13 cellular contexts compared by ENCODE assay signal in the genomic region with DNA sequence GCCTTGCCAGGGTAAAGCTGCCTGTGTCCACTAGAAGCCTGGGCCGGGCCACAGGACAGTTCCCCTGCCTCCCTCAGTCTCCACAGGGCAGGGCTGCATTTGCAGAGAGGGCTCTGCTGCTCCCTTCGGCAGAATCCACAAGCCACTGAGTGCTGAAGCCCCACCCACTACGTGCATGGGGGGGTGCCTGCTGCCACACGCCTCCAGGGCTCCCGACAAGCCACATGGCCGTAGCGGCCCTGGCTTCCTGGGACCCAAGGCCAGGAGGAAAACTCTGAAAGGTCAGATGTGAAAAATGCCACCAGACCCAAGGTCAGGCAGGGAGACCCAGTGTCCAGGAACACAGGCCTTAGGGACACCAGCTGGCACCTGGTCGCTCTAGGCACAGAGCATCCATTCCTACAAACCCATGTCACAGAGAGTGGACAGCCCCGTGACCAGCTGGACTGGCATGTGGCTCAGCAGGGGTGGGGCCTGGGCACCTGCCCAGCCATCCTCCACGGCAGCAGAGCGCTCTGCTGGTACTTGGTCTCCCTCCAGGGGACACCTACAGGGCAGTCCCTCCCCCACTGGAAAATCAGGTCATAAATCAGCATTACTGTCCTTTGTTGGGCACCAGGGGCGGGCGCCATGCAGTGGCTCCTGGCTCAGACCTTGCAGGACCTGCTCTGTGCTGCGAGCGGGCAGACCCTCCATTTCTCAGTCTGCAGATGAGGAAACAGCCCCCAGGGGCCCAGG. TPM values are rescaled to one million over a fixed set of nuclear protein-coding genes. Genes with fewer than 3 reads are reported as not detected.
DNase-seq lines count a peak whose midpoint lies in the region; ATAC-seq, FAIRE-seq and TF ChIP-seq lines count a peak whose summit lies in the region.
"Had no signal": no experiment of that assay in that cellular context is flagged by ENCODE, and none has a peak within 500 bp of the region (broad histone marks: within the 10 kb centered on the region; RNA-seq: fewer than 3 reads in every experiment).

No MANE protein-coding gene starts in this region.

- TF ChIP-seq POLR2A in HepG2 (IDR thresholded peaks at IDR 0.05; ENCODE audit: insufficient read depth in 1 of 2, low read depth in 2 of 2, low read length in 2 of 2) (no peak), transverse colon (IDR thresholded peaks at IDR 0.05) (no peak)

- peak overlapping the region; percentile 89 for H3K27ac ChIP-seq in WERI-Rb-1
- peak overlapping the region; percentile 4 for H3K27ac ChIP-seq in HepG2 (ENCODE audit: extremely low read length, insufficient read depth, low read length)
- peak overlapping the region; percentile 67 to 86 (median 82) for H3K27ac ChIP-seq in transverse colon

- in situ Hi-C loops in HepG2 (cut with HindIII; ENCODE audit: extremely low pct_ligation_motif_present, low pct_unique_long_range_greater_than_20kb) (no loop called here), transverse colon (cut with MboI; ENCODE audit: low pct_ligation_motif_present in 1 of 4, low pct_unique_long_range_greater_than_20kb in 1 of 4, low sequenced_read_pairs in 3 of 4) (no loop called here)

- DNase-seq in NCI-H1092 treated with DMSO at 0.1 percent for 48 hours (lab: John Stamatoyannopoulos, UW) (peak; percentile 64), NCI-H1092 (lab: John Stamatoyannopoulos, UW) (no peak), WERI-Rb-1 (peak; percentile 86), HepG2 (ENCODE audit: low spot score) (no peak), transverse colon (no peak), RKO (ENCODE audit: low spot score) (no peak), kidney glomerular epithelial cell (lab: John Stamatoyannopoulos, UW) (no peak), AG08396 (ENCODE audit: low spot score) (no peak)
- DNase-seq: activated naive CD8-positive, alpha-beta T cell treated with anti-CD3 and anti-CD28 coated beads, Interleukin-2, amount 10 ng/mL, durations not matched to agents 7 days and 5 days; mesendoderm; NCI-H2227 treated with DMSO at 0.1 percent for 48 hours had no signal

- no peak overlapping the region for H3K9ac ChIP-seq in HepG2 (ENCODE audit: insufficient read depth, low read depth, low read length)

- no peaks in the 10 kb centered on the region for H3K9me3 ChIP-seq in WERI-Rb-1 (ENCODE audit: severe bottlenecking)
- no peaks in the 10 kb centered on the region for H3K9me3 ChIP-seq in HepG2 (ENCODE audit: low read length)
- no peaks in the 10 kb centered on the region for H3K9me3 ChIP-seq in transverse colon

- H2AFZ ChIP-seq in HepG2 (ENCODE audit: low read length): no peak overlapping the region

- TF ChIP-seq CTCF in WERI-Rb-1 (IDR thresholded peaks at IDR 0.05; ENCODE audit: low read depth, low read length) (peak; percentile 23; the same call in 1 of the 2 replicates), HepG2 (CRISPR knock-in tag; IDR thresholded peaks at IDR 0.05) (no peak), transverse colon (IDR thresholded peaks at IDR 0.05) (no peak)

- peaks cover 12% of the 10 kb centered on the region for H4K20me1 ChIP-seq in HepG2 (ENCODE audit: insufficient read depth, low read length)

- FAIRE-seq in HepG2 (lab: Jason Lieb, UNC): no peak
- FAIRE-seq: A204.1 had no signal

- H3K27me3 ChIP-seq in WERI-Rb-1 (ENCODE audit: insufficient read depth, low read depth, severe bottlenecking): no peaks in the 10 kb centered on the region
- no peaks in the 10 kb centered on the region for H3K27me3 ChIP-seq in HepG2 (ENCODE audit: control insufficient read depth in 1 of 2, insufficient read depth in 2 of 2, low read length in 2 of 2)
- no peaks in the 10 kb centered on the region for H3K27me3 ChIP-seq in transverse colon

- H3K36me3 ChIP-seq in WERI-Rb-1 (peaks cover 14% of the 10 kb centered on the region; the same call in 1 of the 2 replicates), HepG2 (replicated peaks in 1 of 2; ENCODE audit: control insufficient read depth in 1 of 2, insufficient read depth in 2 of 2, low read length in 2 of 2) (peaks cover 0 to 3% of the 10 kb centered on the region in 2 experiments; a peak in 2 of 5 replicates), transverse colon (no peaks in the 10 kb centered on the region)

- intact Hi-C loops in HepG2 (cut with micrococcal nuclease; ENCODE audit: unreplicated experiment): loop anchor here (5.0 kb wide), 1 partner anchor 66 kb away; no protein-coding TSS in a partner anchor
- intact Hi-C loops in transverse colon (cut with DNase I; ENCODE audit: low total_unique reads): loop anchor here (1.0 kb wide), 1 partner anchor 43 kb away; no protein-coding TSS in a partner anchor

- H3K4me3 ChIP-seq in WERI-Rb-1 (ENCODE audit: low read depth, low read length) (peak overlapping the region; percentile 18), HepG2 (replicated peaks in 1 of 3; ENCODE audit: insufficient read depth in 1 of 3, low read depth in 2 of 3, low read length in 3 of 3) (no peak overlapping the region), transverse colon (no peak overlapping the region)

- TF ChIP-seq RAD21 in HepG2 (CRISPR knock-in tag; IDR thresholded peaks at IDR 0.05): no peak

- CTCF ChIA-PET in HepG2 (lab: Yijun Ruan, JAX; ENCODE audit: low intra/inter-chr PET ratio, low total read pairs): no interaction called here

- no peak overlapping the region for H3K4me2 ChIP-seq in HepG2 (ENCODE audit: low read depth, low read length)

- WGBS in HepG2 (ENCODE audit: low lambda C conversion rate): 90% methylated on average over 8 of the region's 15 CpGs
- WGBS in transverse colon (ENCODE audit: low coverage in 1 of 2), 2 donors: 50 to 100% methylated on average over 1 to 14 of the region's 15 CpGs

- POLR2A ChIA-PET in HepG2 (lab: Yijun Ruan, JAX): no interaction called here

- TF ChIP-seq EP300 in HepG2 (IDR thresholded peaks at IDR 0.05; ENCODE audit: low read depth in 2 of 2, low read length in 2 of 2): no peak
- TF ChIP-seq EP300 in HepG2 (CRISPR knock-in tag; IDR thresholded peaks at IDR 0.05; ENCODE audit: borderline replicate concordance): no peak
- no peak for TF ChIP-seq EP300 in transverse colon (IDR thresholded peaks at IDR 0.05; ENCODE audit: low read depth)

- peaks cover 94% of the 10 kb centered on the region for H3K79me2 ChIP-seq in HepG2 (ENCODE audit: insufficient read depth, low read length)

- BruUV-seq in HepG2 (replicated peaks; lab: Mats Ljungman, UMichigan): no TSS peak

- H3K4me1 ChIP-seq in HepG2 (ENCODE audit: insufficient read depth, low read length) (peaks cover 90% of the 10 kb centered on the region), transverse colon (peaks cover 34 to 60% (median 55%) of the 10 kb centered on the region in 4 donors)

- ATAC-seq in HepG2: no peak
- ATAC-seq: sciatic nerve had no signal

TF ChIP-seq in HepG2, 621 proteins besides CTCF, POLR2A, EP300 and RAD21 (continues in another document):
- TF ChIP-seq SAP130 (CRISPR knock-in tag; IDR thresholded peaks at IDR 0.05; ENCODE audit: low read depth) (no peak), THAP8 (CRISPR knock-in tag; IDR thresholded peaks at IDR 0.05; ENCODE audit: borderline replicate concordance) (no peak), AGO2 (optimal IDR thresholded peaks at IDR 0.05; ENCODE audit: low read depth, low read length) (peak; percentile 34), HNRNPH1 (optimal IDR thresholded peaks at IDR 0.05; ENCODE audit: low read depth, low read length) (no peak)
- TF ChIP-seq, protein P1, sequence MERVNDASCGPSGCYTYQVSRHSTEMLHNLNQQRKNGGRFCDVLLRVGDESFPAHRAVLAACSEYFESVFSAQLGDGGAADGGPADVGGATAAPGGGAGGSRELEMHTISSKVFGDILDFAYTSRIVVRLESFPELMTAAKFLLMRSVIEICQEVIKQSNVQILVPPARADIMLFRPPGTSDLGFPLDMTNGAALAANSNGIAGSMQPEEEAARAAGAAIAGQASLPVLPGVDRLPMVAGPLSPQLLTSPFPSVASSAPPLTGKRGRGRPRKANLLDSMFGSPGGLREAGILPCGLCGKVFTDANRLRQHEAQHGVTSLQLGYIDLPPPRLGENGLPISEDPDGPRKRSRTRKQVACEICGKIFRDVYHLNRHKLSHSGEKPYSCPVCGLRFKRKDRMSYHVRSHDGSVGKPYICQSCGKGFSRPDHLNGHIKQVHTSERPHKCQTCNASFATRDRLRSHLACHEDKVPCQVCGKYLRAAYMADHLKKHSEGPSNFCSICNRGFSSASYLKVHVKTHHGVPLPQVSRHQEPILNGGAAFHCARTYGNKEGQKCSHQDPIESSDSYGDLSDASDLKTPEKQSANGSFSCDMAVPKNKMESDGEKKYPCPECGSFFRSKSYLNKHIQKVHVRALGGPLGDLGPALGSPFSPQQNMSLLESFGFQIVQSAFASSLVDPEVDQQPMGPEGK (CRISPR knock-in tag; IDR thresholded peaks at IDR 0.05): peak; percentile 43; the same call in 1 of the 2 replicates

RNA-seq across cellular contexts. Expression of gene CCDC85C, which starts 42.9 kb away (rescaled TPM):
- total RNA-seq in HepG2 (2016; rRNA removed; fragmentation: Illumina TruSeq; extraction: Trizol): 43.8 and 47.6 TPM in 2 replicates
- 4.3 and 4.6 TPM in 2 replicates for total RNA-seq in HepG2 (2016; cell fraction: cytosol; rRNA removed; fragmentation: Illumina TruSeq; extraction: Trizol; ENCODE audit: low read depth)
- 33.8 and 47.0 TPM in 2 replicates for total RNA-seq in HepG2 (2016; cell fraction: insoluble cytoplasmic fraction; rRNA removed; fragmentation: Illumina TruSeq; extraction: Trizol)
- total RNA-seq in HepG2 (2016; cell fraction: membrane; rRNA removed; fragmentation: Illumina TruSeq; extraction: Trizol): 30.8 and 30.9 TPM in 2 replicates
- total RNA-seq in HepG2 (2016; cell fraction: nucleus; rRNA removed; fragmentation: Illumina TruSeq; extraction: Trizol): 23.1 and 29.3 TPM in 2 replicates
- 18.8 and 30.3 TPM in 2 replicates for polyA plus RNA-seq in HepG2 (2011; rRNA removed)
- polyA plus RNA-seq in HepG2 (2011; cell fraction: cytosol; rRNA removed): 21.2 and 24.0 TPM in 2 replicates
- 30.3 and 32.6 TPM in 2 replicates for polyA plus RNA-seq in HepG2 (2011; cell fraction: nucleus; rRNA removed)
- 41.6 and 57.3 TPM in 2 replicates for polyA plus RNA-seq in HepG2 (2012)
- polyA plus RNA-seq in HepG2 (2016; cell fraction: cytosol; fragmentation: Illumina TruSeq; extraction: Trizol; ENCODE audit: low read depth): 4.1 and 4.6 TPM in 2 replicates
- 36.1 and 43.0 TPM in 2 replicates for polyA plus RNA-seq in HepG2 (2016; cell fraction: insoluble cytoplasmic fraction; fragmentation: Illumina TruSeq; extraction: Trizol; ENCODE audit: low read depth)
- 18.9 and 20.2 TPM in 2 replicates for polyA plus RNA-seq in HepG2 (2016; cell fraction: membrane; fragmentation: Illumina TruSeq; extraction: Trizol; ENCODE audit: low read depth)
- 40.1 and 40.7 TPM in 2 replicates for polyA plus RNA-seq in HepG2 (2016; cell fraction: nucleus; fragmentation: Illumina TruSeq; extraction: Trizol; ENCODE audit: insufficient read depth, low read depth)
- polyA minus RNA-seq in HepG2 (2011; rRNA and poly(A)+ RNA removed; ENCODE audit: low replicate concordance): 44.2 and 114 TPM in 2 replicates
- 33.8 and 37.6 TPM in 2 replicates for polyA minus RNA-seq in HepG2 (2011; cell fraction: cytosol; rRNA and poly(A)+ RNA removed)
- 11.8 and 12.0 TPM in 2 replicates for polyA minus RNA-seq in HepG2 (2011; cell fraction: nucleus; rRNA and poly(A)+ RNA removed)
- total RNA-seq in transverse colon: 10 to 100 TPM; 19.3 to 55.4 (median 45.7) TPM

Comparison
In these comparisons a context has a peak if more than half of its experiments do, and no peak if none do; other contexts are left out.
1. DNase-seq: peak in NCI-H1092 treated with DMSO at 0.1 percent for 48 hours (single experiment) and WERI-Rb-1 (single experiment); none in NCI-H1092 (single experiment), HepG2 (single experiment), transverse colon (single experiment), RKO (single experiment), kidney glomerular epithelial cell (single experiment) and AG08396 (single experiment).
2. H3K27ac ChIP-seq: peak in every context shown above with its lines; median percentile 89 in WERI-Rb-1; 82 in transverse colon; 4 in HepG2.